Comparison of ENCODE assay signal across 17 cellular contexts in genomic region chr6:32551410-32551809, GRCh38. TPM values are rescaled to one million over a fixed set of nuclear protein-coding genes. Genes with fewer than 3 reads are reported as not detected.
DNase-seq lines count a peak whose midpoint lies in the region; ATAC-seq and TF ChIP-seq lines count a peak whose summit lies in the region.
"Had no signal": no experiment of that assay in that cellular context is flagged by ENCODE, and none has a peak within 500 bp of the region (broad histone marks: within the 10 kb centered on the region; RNA-seq: fewer than 3 reads in every experiment).

No MANE protein-coding gene starts in this region.

- H3K4me1 Mint-ChIP-seq in dendritic cell treated with granulocyte-macrophage colony-stimulating factor and Interleukin-4, amounts not matched to agents 40 ng/mL and 50 ng/mL, for 4 days (ENCODE audit: low read depth), result no peaks in the 10 kb centered on the region

- H3K36me3 Mint-ChIP-seq in dendritic cell treated with granulocyte-macrophage colony-stimulating factor and Interleukin-4, amounts not matched to agents 40 ng/mL and 50 ng/mL, for 4 days (ENCODE audit: low read depth), result no peaks in the 10 kb centered on the region
- H3K36me3 Mint-ChIP-seq: CD4-positive, CD25-positive, alpha-beta regulatory T cell had no signal

- H3K4me3 ChIP-seq in heart right ventricle, result no peak overlapping the region
- H3K4me3 ChIP-seq: BLaER1 treated with 17β-estradiol and CSF1 and Interleukin-3, amounts not matched to agents 10 nM and 100 nM; GM23338 had no signal

- H3K4me3 Mint-ChIP-seq in dendritic cell treated with granulocyte-macrophage colony-stimulating factor and Interleukin-4, amounts not matched to agents 40 ng/mL and 50 ng/mL, for 4 days, result no peak overlapping the region
- H3K4me3 Mint-ChIP-seq: CD4-positive, CD25-positive, alpha-beta regulatory T cell; GM23338 had no signal

- WGBS in heart right ventricle, 2 donors, result 16 to 23% methylated on average over 5 of the region's 5 CpGs

- H3K27me3 ChIP-seq in heart right ventricle, result no peaks in the 10 kb centered on the region
- H3K27me3 ChIP-seq: BLaER1 treated with 17β-estradiol and CSF1 and Interleukin-3, amounts not matched to agents 10 nM and 100 nM had no signal

- no peak overlapping the region for H3K27ac ChIP-seq in heart right ventricle
- H3K27ac ChIP-seq: 22Rv1; BLaER1 treated with 17β-estradiol and CSF1 and Interleukin-3, amounts not matched to agents 10 nM and 100 nM had no signal

- no peaks in the 10 kb centered on the region for H3K36me3 ChIP-seq in heart right ventricle

- H3K9me3 Mint-ChIP-seq in dendritic cell treated with granulocyte-macrophage colony-stimulating factor and Interleukin-4, amounts not matched to agents 40 ng/mL and 50 ng/mL, for 4 days, result no peaks in the 10 kb centered on the region
- H3K9me3 Mint-ChIP-seq: GM23338 had no signal

- H3K4me1 ChIP-seq in heart right ventricle, result no peaks in the 10 kb centered on the region
- H3K4me1 ChIP-seq: BLaER1 treated with 17β-estradiol and CSF1 and Interleukin-3, amounts not matched to agents 10 nM and 100 nM had no signal

- intact Hi-C loops in heart right ventricle (cut with DNase I) (no loop called here), left ventricle myocardium superior (cut with micrococcal nuclease) (no loop called here), posterior vena cava (cut with DNase I) (no loop called here)
- intact Hi-C loops in dendritic cell treated with granulocyte-macrophage colony-stimulating factor and Interleukin-4, amounts not matched to agents 40 ng/mL and 50 ng/mL, for 4 days (cut with micrococcal nuclease), result no loop called here

- no peak for TF ChIP-seq CTCF in heart right ventricle (IDR thresholded peaks at IDR 0.05)

- DNase-seq in heart right ventricle, result peak in 1 of 2 donors; percentile 6
- DNase-seq in left ventricle myocardium superior, result no peak
- no peak for DNase-seq in left lobe of liver (ENCODE audit: low spot score)
- DNase-seq in NCI-H1092 (lab: John Stamatoyannopoulos, UW), result no peak
- DNase-seq in NCI-H1930 (lab: John Stamatoyannopoulos, UW), result no peak
- DNase-seq in SW 1271 (lab: John Stamatoyannopoulos, UW), result no peak
- no peak for DNase-seq in posterior vena cava (ENCODE audit: low spot score)
- DNase-seq: AML-193; CD4-positive, CD25-positive, alpha-beta regulatory T cell; DMS53; GF-D8; H7; IMR-90 had no signal

- peak overlapping the region; percentile 43 for H3K27ac Mint-ChIP-seq in dendritic cell treated with granulocyte-macrophage colony-stimulating factor and Interleukin-4, amounts not matched to agents 40 ng/mL and 50 ng/mL, for 4 days
- H3K27ac Mint-ChIP-seq: CD4-positive, CD25-positive, alpha-beta regulatory T cell; GM23338 had no signal

- peaks cover 2% of the 10 kb centered on the region for H3K27me3 Mint-ChIP-seq in dendritic cell treated with granulocyte-macrophage colony-stimulating factor and Interleukin-4, amounts not matched to agents 40 ng/mL and 50 ng/mL, for 4 days

- no peaks in the 10 kb centered on the region for H3K9me3 ChIP-seq in heart right ventricle
- H3K9me3 ChIP-seq: BLaER1 treated with 17β-estradiol and CSF1 and Interleukin-3, amounts not matched to agents 10 nM and 100 nM had no signal

- ATAC-seq in heart right ventricle (peak in 6 of 8 donors; percentile 31 to 91 (median 66)), left ventricle myocardium superior (no peak), left lobe of liver (peak; percentile 56)
- ATAC-seq: GM23338 had no signal

RNA-seq across cellular contexts. Expression of gene HLA-DRB5, which starts 21.3 kb away (rescaled TPM):
- 100 to 1,000 TPM in 1 of 10 donors, 10 to 100 TPM in 8, 1 to 10 TPM in 1; 5.8 to 109 (median 48.8) TPM for total RNA-seq in heart right ventricle
- polyA plus RNA-seq in heart right ventricle, result 1 to 10 TPM in 1 of 2 donors, under 1 TPM in 1; 0.29 to 3.0 TPM
- 19.5 TPM for total RNA-seq in left ventricle myocardium superior
- total RNA-seq in left lobe of liver, result 2.1 TPM
- total RNA-seq in posterior vena cava, result 10 to 100 TPM in 1 of 2 donors, 1 to 10 TPM in 1; 1.4 to 61.3 TPM
- total RNA-seq: GM23338, IMR-90 had no signal
- polyA plus RNA-seq: GM23338, IMR-90 had no signal

RNA-seq across cellular contexts. Expression of gene HLA-DRB1, which starts 38.2 kb away (rescaled TPM):
- total RNA-seq in heart right ventricle (100 to 1,000 TPM in 3 of 10 donors, 10 to 100 TPM in 7; 29.2 to 313 (median 76.4) TPM), left ventricle myocardium superior (34.3 TPM), left lobe of liver (15.3 TPM), posterior vena cava (10 to 100 TPM; 78.2 to 91.3 TPM)
- polyA plus RNA-seq in heart right ventricle, result 10 to 100 TPM; 28.8 to 83.7 TPM
- total RNA-seq: IMR-90 had no signal
- polyA plus RNA-seq: IMR-90 had no signal
